Comparison of ENCODE assay signal across 28 cellular contexts in genomic region chr3:78274475-78275065, GRCh38.
A peak's percentile ranks its signal among the peaks of the same experiment; 100 is the strongest.
DNase-seq lines count a peak whose midpoint lies in the region; ATAC-seq, FAIRE-seq and TF ChIP-seq lines count a peak whose summit lies in the region.
"Had no signal": no experiment of that assay in that cellular context is flagged by ENCODE, and none has a peak within 500 bp of the region (broad histone marks: within the 10 kb centered on the region; RNA-seq: fewer than 3 reads in every experiment).

No MANE protein-coding gene starts in this region.

- H3K4me1 ChIP-seq in BE2C (no peaks in the 10 kb centered on the region), GM23338 (ENCODE audit: insufficient read depth) (peaks cover 21% of the 10 kb centered on the region)
- H3K4me1 ChIP-seq: upper lobe of left lung had no signal

- no peak overlapping the region for H3K4me3 Mint-ChIP-seq in GM23338
- H3K4me3 Mint-ChIP-seq: activated naive CD8-positive, alpha-beta T cell treated with anti-CD3 and anti-CD28 coated beads, Interleukin-2, amount 50 U/mL, for 24 hours; CD4-positive, alpha-beta T cell; effector memory CD8-positive, alpha-beta T cell had no signal

- H3K27ac Mint-ChIP-seq in GM23338 = no peak overlapping the region
- H3K27ac Mint-ChIP-seq: activated naive CD8-positive, alpha-beta T cell treated with anti-CD3 and anti-CD28 coated beads, Interleukin-2, amount 50 U/mL, for 24 hours; CD4-positive, alpha-beta T cell; effector memory CD8-positive, alpha-beta T cell had no signal

- TF ChIP-seq CTCF in BE2C (IDR thresholded peaks at IDR 0.05; ENCODE audit: low read depth, low read length) (peak; percentile 27; the same call in 1 of the 2 replicates), GM23338 (conservative IDR thresholded peaks at IDR 0.05; ENCODE audit: low read depth in 2 of 2) (peak; percentile 47 to 68; a peak in 3 of 4 replicates), VCaP (conservative IDR thresholded peaks at IDR 0.05) (peak; percentile 60)

- H3K27me3 ChIP-seq in BE2C = no peaks in the 10 kb centered on the region
- no peaks in the 10 kb centered on the region for H3K27me3 ChIP-seq in GM23338 (ENCODE audit: insufficient read depth)
- H3K27me3 ChIP-seq: upper lobe of left lung had no signal

- ATAC-seq in GM23338 (peak; percentile 42), HG02763 (IDR thresholded peaks at IDR 0.05; ENCODE audit: unreplicated experiment) (no peak)
- ATAC-seq: activated naive CD8-positive, alpha-beta T cell treated with anti-CD3 and anti-CD28 coated beads, Interleukin-2, amount 50 U/mL, for 24 hours; effector memory CD8-positive, alpha-beta T cell; mucosa of descending colon had no signal

- no peaks in the 10 kb centered on the region for H3K9me3 Mint-ChIP-seq in GM23338

- H3K36me3 Mint-ChIP-seq in GM23338 (ENCODE audit: low read depth) = peaks cover 4% of the 10 kb centered on the region; the same call in 2 of the 3 replicates

- H2AFZ ChIP-seq in GM23338 = no peak overlapping the region
- H2AFZ ChIP-seq: GM23248 had no signal

- H3K36me3 ChIP-seq in BE2C (no peaks in the 10 kb centered on the region), GM23338 (ENCODE audit: insufficient read depth) (no peaks in the 10 kb centered on the region)
- H3K36me3 ChIP-seq: upper lobe of left lung had no signal

- H3F3A ChIP-seq in GM23338 (replicated peaks; ENCODE audit: low read depth) = no peaks in the 10 kb centered on the region

- peak; percentile 98 for FAIRE-seq in frontal cortex (lab: Jason Lieb, UNC)

- peaks cover 6% of the 10 kb centered on the region; the same call in 1 of the 2 replicates for H3K9me2 ChIP-seq in GM23338 (ENCODE audit: insufficient read depth)

- H3K4me1 Mint-ChIP-seq in GM23338 = peaks cover 18% of the 10 kb centered on the region
- H3K4me1 Mint-ChIP-seq: activated naive CD8-positive, alpha-beta T cell treated with anti-CD3 and anti-CD28 coated beads, Interleukin-2, amount 50 U/mL, for 24 hours had no signal

- no peak overlapping the region for H3K27ac ChIP-seq in GM23338 (ENCODE audit: low read depth)
- no peak overlapping the region for H3K27ac ChIP-seq in VCaP
- H3K27ac ChIP-seq: GM23248, skin epidermis, upper lobe of left lung had no signal

- no peaks in the 10 kb centered on the region for H4K20me1 ChIP-seq in GM23338 (replicated peaks; ENCODE audit: insufficient read depth)

- peaks cover 1% of the 10 kb centered on the region for H3K27me3 Mint-ChIP-seq in GM23338 (ENCODE audit: insufficient read depth, low read depth, poor library complexity)
- H3K27me3 Mint-ChIP-seq: activated naive CD8-positive, alpha-beta T cell treated with anti-CD3 and anti-CD28 coated beads, Interleukin-2, amount 50 U/mL, for 24 hours; CD4-positive, alpha-beta T cell; effector memory CD8-positive, alpha-beta T cell had no signal

- H3K9me3 ChIP-seq in BE2C = no peaks in the 10 kb centered on the region
- H3K9me3 ChIP-seq: upper lobe of left lung had no signal

- H3K79me2 ChIP-seq in GM23338 (replicated peaks; ENCODE audit: insufficient read depth) = no peaks in the 10 kb centered on the region

- DNase-seq in BE2C (no peak), GM23338 (ENCODE audit: low spot score) (peak; percentile 33), frontal cortex (ENCODE audit: low spot score in 2 of 2) (no peak), occipital lobe (lab: John Stamatoyannopoulos, UW) (no peak), NCI-H446 (lab: John Stamatoyannopoulos, UW) (no peak)
- DNase-seq in activated CD4-positive, CD25-positive, alpha-beta regulatory T cell treated with anti-CD3 and anti-CD28 coated beads, Interleukin-2, amount 50 U/mL, for 72 hours = no peak
- DNase-seq: activated CD4-positive, alpha-beta T cell treated with anti-CD3 and anti-CD28 coated beads for 1 hour; activated gamma-delta T cell treated with Interleukin-2 at 50 U/mL for 16 hours; activated naive CD8-positive, alpha-beta T cell treated with anti-CD3 and anti-CD28 coated beads, Interleukin-2, amount 50 U/mL, for 24 hours; activated T-cell treated with anti-CD3 and anti-CD28 coated beads, Interleukin-2, amount 50 U/mL, for 1 hour; CD4-positive, alpha-beta T cell; DMS153; effector memory CD8-positive, alpha-beta T cell; GM23248; islet precursor cell; KBM-7; mucosa of descending colon; NCI-H146; NCI-H2171 treated with DMSO at 0.1 percent for 48 hours; NCI-H526; Right ventricle myocardium superior; stimulated activated CD4-positive, alpha-beta T cell treated with anti-CD3 and anti-CD28 coated beads, Interleukin-2, amount 100 ng/mL, for 24 hours; substantia nigra; upper lobe of left lung had no signal

- H3K4me2 ChIP-seq in GM23338 = no peak overlapping the region

- H3K4me3 ChIP-seq in BE2C (ENCODE audit: low read depth, low read length) = no peak overlapping the region
- H3K4me3 ChIP-seq in GM23338 = no peak overlapping the region
- H3K4me3 ChIP-seq: GM23248, lung, mucosa of descending colon, skin epidermis, upper lobe of left lung had no signal

TF ChIP-seq in GM23338, 12 proteins besides CTCF, POLR2A, EP300 and RAD21:
- TF ChIP-seq ZNF462 (CRISPR knock-in tag; IDR thresholded peaks at IDR 0.05) = no peak
- TF ChIP-seq JUNB (IDR thresholded peaks at IDR 0.05; ENCODE audit: unreplicated experiment) = no peak
- no peak for TF ChIP-seq EZH2 (IDR thresholded peaks at IDR 0.05; ENCODE audit: low read depth, unreplicated experiment)
- no peak for TF ChIP-seq ETS1 (IDR thresholded peaks at IDR 0.05)
- no peak for TF ChIP-seq POLR2AphosphoS5 (IDR thresholded peaks at IDR 0.05; ENCODE audit: low read depth)
- no peak for TF ChIP-seq CREB1 (CRISPR knock-in tag; IDR thresholded peaks at IDR 0.05; ENCODE audit: low read depth)
- no peak for TF ChIP-seq ZNF114 (CRISPR knock-in tag; IDR thresholded peaks at IDR 0.05)
